In genomic region chr1:52636701-52637695, GRCh38 we compare ENCODE assay signal across 8 cellular contexts. TPM values are rescaled to one million over a fixed set of nuclear protein-coding genes. Genes with fewer than 3 reads are reported as not detected.
DNase-seq lines count a peak whose midpoint lies in the region; ATAC-seq, FAIRE-seq and TF ChIP-seq lines count a peak whose summit lies in the region.

No MANE protein-coding gene starts in this region.

- H3K4me3 Mint-ChIP-seq in astrocyte (ENCODE audit: unreplicated experiment), result no peak overlapping the region

- peak; percentile 26 for TF ChIP-seq POLR2A in GM19099 (IDR thresholded peaks at IDR 0.05; ENCODE audit: extremely low read depth, insufficient read length, low read depth)

- H3K9me3 ChIP-seq in astrocyte (ENCODE audit: insufficient read depth, low read depth, low read length), result no peaks in the 10 kb centered on the region

- no peaks in the 10 kb centered on the region for H3K79me2 ChIP-seq in astrocyte (ENCODE audit: insufficient read depth, low read length)

- peaks cover 26% of the 10 kb centered on the region for H3K27me3 ChIP-seq in astrocyte (ENCODE audit: insufficient read depth, low read length)

- peak overlapping the region; percentile 34 for H3K27ac Mint-ChIP-seq in astrocyte (ENCODE audit: unreplicated experiment)

- no peak overlapping the region for H3K4me2 ChIP-seq in astrocyte (ENCODE audit: low read length)

- DNase-seq in T follicular helper cell (ENCODE audit: low read depth) (peak; percentile 62), astrocyte (ENCODE audit: low read depth) (no peak), NCI-H510A treated with DMSO at 0.1 percent for 48 hours (lab: John Stamatoyannopoulos, UW) (no peak), DMS79 (lab: John Stamatoyannopoulos, UW) (no peak), AG08396 (ENCODE audit: low spot score) (no peak)
- peak; percentile 69 for DNase-seq in stimulated activated CD4-positive, alpha-beta T cell treated with anti-CD3 and anti-CD28 coated beads, Interleukin-1b, Interleukin-23, amount 100 ng/mL, for 48 hours

- no peak for FAIRE-seq in astrocyte (lab: Jason Lieb, UNC)

- H4K20me1 ChIP-seq in astrocyte (ENCODE audit: insufficient read depth, low read length), result no peaks in the 10 kb centered on the region

- no peak overlapping the region for H3K4me3 ChIP-seq in astrocyte (ENCODE audit: insufficient read depth, low read depth, low read length)

- H3K27ac ChIP-seq in astrocyte (ENCODE audit: low read depth, low read length), result no peak overlapping the region

- no peaks in the 10 kb centered on the region for H3K36me3 Mint-ChIP-seq in astrocyte (ENCODE audit: low read depth, unreplicated experiment)

- H3K4me1 Mint-ChIP-seq in astrocyte (ENCODE audit: low read depth, unreplicated experiment), result peaks cover 11% of the 10 kb centered on the region

- H3K9me3 Mint-ChIP-seq in astrocyte (ENCODE audit: unreplicated experiment), result peaks cover 9% of the 10 kb centered on the region

- H3K36me3 ChIP-seq in astrocyte (ENCODE audit: insufficient read depth, low read length), result no peaks in the 10 kb centered on the region

- H3K4me1 ChIP-seq in astrocyte (ENCODE audit: insufficient read depth, low read length), result no peaks in the 10 kb centered on the region

- H3K9ac ChIP-seq in astrocyte (ENCODE audit: low read length), result no peak overlapping the region

- TF ChIP-seq CTCF in astrocyte (IDR thresholded peaks at IDR 0.05; ENCODE audit: insufficient read depth, low read depth, low read length), result no peak

- ATAC-seq in HG03064 (IDR thresholded peaks at IDR 0.05; ENCODE audit: low read depth, unreplicated experiment), result peak; percentile 80

- H2AFZ ChIP-seq in astrocyte (ENCODE audit: low read depth, low read length), result no peak overlapping the region

- peaks cover 36% of the 10 kb centered on the region for H3K27me3 Mint-ChIP-seq in astrocyte (ENCODE audit: low read depth, unreplicated experiment)

RNA-seq across cellular contexts. Expression of gene SHISAL2A, which starts 4.0 kb away (rescaled TPM):
- not detected in 2 replicates for total RNA-seq in astrocyte

RNA-seq across cellular contexts. Expression of gene GPX7, which starts 34.8 kb away (rescaled TPM):
- total RNA-seq in astrocyte, result 4.2 and 5.7 TPM in 2 replicates

Comparison
In these comparisons a context has a peak if more than half of its experiments do, and no peak if none do; other contexts are left out.
1. DNase-seq: peak in T follicular helper cell (single experiment) and stimulated activated CD4-positive, alpha-beta T cell treated with anti-CD3 and anti-CD28 coated beads, Interleukin-1b, Interleukin-23, amount 100 ng/mL, for 48 hours (single experiment); none in astrocyte (single experiment), NCI-H510A treated with DMSO at 0.1 percent for 48 hours (single experiment), DMS79 (single experiment) and AG08396 (single experiment).